Comparison of ENCODE assay signal across 28 cellular contexts in genomic region chr9:17967731-17968130, GRCh38.
"Had no signal": no experiment of that assay in that cellular context is flagged by ENCODE, and none has a peak within 500 bp of the region (broad histone marks: within the 10 kb centered on the region; RNA-seq: fewer than 3 reads in every experiment).

No MANE protein-coding gene starts in this region.

- H3K4me3 Mint-ChIP-seq: stimulated activated effector memory CD8-positive, alpha-beta T cell treated with anti-CD3 and anti-CD28 coated beads, Interleukin-12 subunit alpha, Interleukin-12 subunit beta, amount 100 ng/mL, for 72 hours; stimulated activated memory B cell treated with anti-CD40 and anti-IgM and Interleukin-4, amounts not matched to agents 10 μg/mL and 1 μg/mL and 100 μg/mL, for 72 hours; stimulated activated naive B cell treated with anti-CD40 and anti-IgM and Interleukin-4, amounts not matched to agents 10 μg/mL and 1 μg/mL and 100 μg/mL, for 72 hours; stimulated activated naive CD8-positive, alpha-beta T cell treated with anti-CD3 and anti-CD28 coated beads, Interleukin-15, amount 100 ng/mL, for 72 hours; stimulated activated naive CD8-positive, alpha-beta T cell treated with anti-CD3 and anti-CD28 coated beads, Interleukin-15, Interleukin-2, amounts not matched to agents 100 ng/mL and 50 ng/mL, for 24 hours; type B pancreatic cell had no signal

- H3K27me3 ChIP-seq: stomach, suprapubic skin, testis, thyroid gland, tibial artery, tibial nerve, transverse colon, upper lobe of left lung, upper lobe of right lung, uterus, vagina had no signal

- FAIRE-seq: urothelium cell line had no signal

- H3K4me3 ChIP-seq: stomach, suprapubic skin, testis, thoracic aorta, thyroid gland, tibial artery, tibial nerve, transverse colon, upper lobe of left lung, upper lobe of right lung, uterus, vagina had no signal

- H3K4me1 ChIP-seq: stomach, suprapubic skin, testis, thyroid gland, upper lobe of left lung, upper lobe of right lung, uterus, vagina had no signal

- H3K27ac ChIP-seq: stomach, suprapubic skin, testis, thoracic aorta, thyroid gland, tibial artery, tibial nerve, transverse colon, upper lobe of left lung, upper lobe of right lung, uterus, vagina had no signal

- H3K4me1 Mint-ChIP-seq: stimulated activated effector memory CD8-positive, alpha-beta T cell treated with anti-CD3 and anti-CD28 coated beads, Interleukin-12 subunit alpha, Interleukin-12 subunit beta, amount 100 ng/mL, for 72 hours; stimulated activated memory B cell treated with anti-CD40 and anti-IgM and Interleukin-4, amounts not matched to agents 10 μg/mL and 1 μg/mL and 100 μg/mL, for 72 hours; stimulated activated naive B cell treated with anti-CD40 and anti-IgM and Interleukin-4, amounts not matched to agents 10 μg/mL and 1 μg/mL and 100 μg/mL, for 72 hours; stimulated activated naive CD8-positive, alpha-beta T cell treated with anti-CD3 and anti-CD28 coated beads, Interleukin-15, amount 100 ng/mL, for 72 hours had no signal

- H3K27me3 Mint-ChIP-seq: stimulated activated memory B cell treated with anti-CD40 and anti-IgM and Interleukin-4, amounts not matched to agents 10 μg/mL and 1 μg/mL and 100 μg/mL, for 72 hours; stimulated activated naive B cell treated with anti-CD40 and anti-IgM and Interleukin-4, amounts not matched to agents 10 μg/mL and 1 μg/mL and 100 μg/mL, for 72 hours; stimulated activated naive CD8-positive, alpha-beta T cell treated with anti-CD3 and anti-CD28 coated beads, Interleukin-15, amount 100 ng/mL, for 72 hours; stimulated activated naive CD8-positive, alpha-beta T cell treated with anti-CD3 and anti-CD28 coated beads, Interleukin-15, Interleukin-2, amounts not matched to agents 100 ng/mL and 50 ng/mL, for 24 hours; type B pancreatic cell had no signal

- ATAC-seq: stimulated activated effector memory CD8-positive, alpha-beta T cell treated with anti-CD3 and anti-CD28 coated beads, Interleukin-12 subunit alpha, Interleukin-12 subunit beta, amount 100 ng/mL, for 72 hours; stimulated activated memory B cell treated with anti-CD40 and anti-IgM and Interleukin-4, amounts not matched to agents 10 μg/mL and 1 μg/mL and 100 μg/mL, for 72 hours; stimulated activated naive B cell treated with anti-CD40 and anti-IgM and Interleukin-4, amounts not matched to agents 10 μg/mL and 1 μg/mL and 100 μg/mL, for 72 hours; stimulated activated naive CD8-positive, alpha-beta T cell treated with anti-CD3 and anti-CD28 coated beads, Interleukin-15, amount 100 ng/mL, for 72 hours; stimulated activated naive CD8-positive, alpha-beta T cell treated with anti-CD3 and anti-CD28 coated beads, Interleukin-15, Interleukin-2, amounts not matched to agents 100 U/mL and 50 U/mL, for 24 hours; upper lobe of right lung had no signal

- H3K36me3 Mint-ChIP-seq: stimulated activated effector memory CD8-positive, alpha-beta T cell treated with anti-CD3 and anti-CD28 coated beads, Interleukin-12 subunit alpha, Interleukin-12 subunit beta, amount 100 ng/mL, for 72 hours; stimulated activated memory B cell treated with anti-CD40 and anti-IgM and Interleukin-4, amounts not matched to agents 10 μg/mL and 1 μg/mL and 100 μg/mL, for 72 hours; stimulated activated naive B cell treated with anti-CD40 and anti-IgM and Interleukin-4, amounts not matched to agents 10 μg/mL and 1 μg/mL and 100 μg/mL, for 72 hours; type B pancreatic cell had no signal

- H3K9me3 Mint-ChIP-seq: stimulated activated memory B cell treated with anti-CD40 and anti-IgM and Interleukin-4, amounts not matched to agents 10 μg/mL and 1 μg/mL and 100 μg/mL, for 72 hours; stimulated activated naive CD8-positive, alpha-beta T cell treated with anti-CD3 and anti-CD28 coated beads, Interleukin-15, amount 100 ng/mL, for 72 hours; stimulated activated naive CD8-positive, alpha-beta T cell treated with anti-CD3 and anti-CD28 coated beads, Interleukin-15, Interleukin-2, amounts not matched to agents 100 ng/mL and 50 ng/mL, for 24 hours; type B pancreatic cell had no signal

- H3K9me3 ChIP-seq: stomach, suprapubic skin, testis, thoracic aorta, thyroid gland, tibial artery, tibial nerve, transverse colon, upper lobe of left lung, upper lobe of right lung, uterus, vagina had no signal

- H3K36me3 ChIP-seq: stomach, suprapubic skin, thoracic aorta, thyroid gland, tibial artery, tibial nerve, transverse colon, upper lobe of left lung, upper lobe of right lung, uterus, vagina had no signal

- H3K27ac Mint-ChIP-seq: stimulated activated effector memory CD8-positive, alpha-beta T cell treated with anti-CD3 and anti-CD28 coated beads, Interleukin-12 subunit alpha, Interleukin-12 subunit beta, amount 100 ng/mL, for 72 hours; stimulated activated memory B cell treated with anti-CD40 and anti-IgM and Interleukin-4, amounts not matched to agents 10 μg/mL and 1 μg/mL and 100 μg/mL, for 72 hours; stimulated activated naive B cell treated with anti-CD40 and anti-IgM and Interleukin-4, amounts not matched to agents 10 μg/mL and 1 μg/mL and 100 μg/mL, for 72 hours; stimulated activated naive CD8-positive, alpha-beta T cell treated with anti-CD3 and anti-CD28 coated beads, Interleukin-15, amount 100 ng/mL, for 72 hours; stimulated activated naive CD8-positive, alpha-beta T cell treated with anti-CD3 and anti-CD28 coated beads, Interleukin-15, Interleukin-2, amounts not matched to agents 100 ng/mL and 50 ng/mL, for 24 hours; type B pancreatic cell had no signal

- DNase-seq: stimulated activated CD4-positive, alpha-beta T cell treated with anti-CD3 and anti-CD28 coated beads, Interleukin-2, amount 100 ng/mL, for 48 hours; stimulated activated CD4-positive, alpha-beta T cell treated with anti-CD3 and anti-CD28 coated beads, Interleukin-4, amount 100 ng/mL, for 1 hour; stimulated activated CD4-positive, alpha-beta T cell treated with anti-CD3 and anti-CD28 coated beads, Interleukin-4, amount 100 ng/mL, for 24 hours; stimulated activated CD4-positive, alpha-beta T cell treated with anti-CD3 and anti-CD28 coated beads, Interleukin-4, amount 100 ng/mL, for 4 hours; stimulated activated CD8-positive, alpha-beta memory T cell treated with anti-CD3 and anti-CD28 coated beads, Interleukin-4, amount 100 ng/mL, for 48 hours; stimulated activated naive B cell treated with anti-CD40 and anti-IgM and Interleukin-4, amounts not matched to agents 10 μg/mL and 1 μg/mL and 100 μg/mL, for 72 hours; stimulated activated naive CD4-positive, alpha-beta T cell; stimulated activated naive CD4-positive, alpha-beta T cell treated with Interleukin-2 at 50 U/mL for 16 hours; stimulated activated naive CD8-positive, alpha-beta T cell treated with anti-CD3 and anti-CD28 coated beads, Interleukin-15, amount 100 ng/mL, for 72 hours; stimulated activated naive CD8-positive, alpha-beta T cell treated with anti-CD3 and anti-CD28 coated beads, Interleukin-15, Interleukin-2, amounts not matched to agents 100 U/mL and 50 U/mL, for 24 hours; stomach; substantia nigra; testis; thyroid gland; tibial artery; transverse colon; upper lobe of left lung; upper lobe of right lung; uterus had no signal
